ENCODE assay signal across 12 cellular contexts in the genomic region with DNA sequence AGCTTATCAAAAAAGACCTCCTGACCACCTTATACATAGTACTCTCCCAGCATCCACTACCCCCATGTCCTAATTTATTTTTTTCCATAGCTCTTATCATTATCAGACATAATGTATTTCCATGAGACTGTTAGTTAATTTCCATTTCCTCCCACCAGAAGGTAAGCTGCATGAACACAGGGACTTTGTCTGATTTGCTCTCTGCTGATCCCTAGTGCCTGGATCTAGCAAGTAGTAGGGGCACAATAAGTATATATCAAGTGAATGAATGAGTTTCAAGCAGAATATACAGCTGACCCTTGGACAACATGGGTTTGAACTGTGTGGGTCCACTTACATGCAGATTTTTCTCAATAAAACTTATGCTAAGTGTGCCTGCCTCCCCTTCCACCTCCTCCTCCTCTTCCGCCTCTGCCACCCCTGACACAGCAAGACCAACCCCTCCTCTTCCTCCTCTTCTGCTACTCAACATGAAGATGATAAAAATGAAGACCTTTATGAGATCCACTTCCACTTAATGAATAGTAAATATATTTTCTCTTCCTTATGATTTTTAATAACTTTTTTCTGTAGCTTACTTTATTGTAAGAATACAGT. TPM values are rescaled to one million over a fixed set of nuclear protein-coding genes. Genes with fewer than 3 reads are reported as not detected.
DNase-seq lines count a peak whose midpoint lies in the region; ATAC-seq and TF ChIP-seq lines count a peak whose summit lies in the region.
"Had no signal": no experiment of that assay in that cellular context is flagged by ENCODE, and none has a peak within 500 bp of the region (broad histone marks: within the 10 kb centered on the region; RNA-seq: fewer than 3 reads in every experiment).

No MANE protein-coding gene starts in this region.

- H3K9me3 ChIP-seq in ascending aorta (no peaks in the 10 kb centered on the region), heart right ventricle (no peaks in the 10 kb centered on the region), psoas muscle (no peaks in the 10 kb centered on the region)

- no peaks in the 10 kb centered on the region for H3K4me1 ChIP-seq in ascending aorta
- H3K4me1 ChIP-seq in heart right ventricle: no peaks in the 10 kb centered on the region
- no peaks in the 10 kb centered on the region for H3K4me1 ChIP-seq in psoas muscle

- H3K4me3 ChIP-seq in ascending aorta (no peak overlapping the region), heart right ventricle (no peak overlapping the region), psoas muscle (no peak overlapping the region)

- peak; percentile 14; the same call in 1 of the 2 replicates for TF ChIP-seq RAD21 in Ishikawa (IDR thresholded peaks at IDR 0.05; ENCODE audit: low read depth)

- H3K27ac ChIP-seq in ascending aorta (no peak overlapping the region), heart right ventricle (no peak overlapping the region), psoas muscle (no peak overlapping the region)

- H3K9me3 Mint-ChIP-seq in stimulated activated effector memory CD8-positive, alpha-beta T cell treated with anti-CD3 and anti-CD28 coated beads, Interleukin-12 subunit alpha, Interleukin-12 subunit beta, amount 100 ng/mL, for 72 hours: peaks cover 4% of the 10 kb centered on the region
- H3K9me3 Mint-ChIP-seq: type B pancreatic cell had no signal

- peak in 2 of 3 experiments; percentile 8 to 21 for TF ChIP-seq CTCF in ascending aorta (IDR thresholded peaks at IDR 0.05)
- peak in 7 of 9 donors; percentile 32 to 69 (median 48) for TF ChIP-seq CTCF in heart right ventricle (IDR thresholded peaks at IDR 0.05)
- TF ChIP-seq CTCF in psoas muscle (IDR thresholded peaks at IDR 0.05): no peak

- TF ChIP-seq EP300 in Ishikawa (IDR thresholded peaks at IDR 0.05; ENCODE audit: borderline replicate concordance): no peak

- DNase-seq in ascending aorta (ENCODE audit: low spot score in 2 of 2): no peak
- DNase-seq in heart right ventricle: no peak
- no peak for DNase-seq in stimulated activated effector memory CD8-positive, alpha-beta T cell treated with anti-CD3 and anti-CD28 coated beads, Interleukin-12 subunit alpha, Interleukin-12 subunit beta, amount 100 ng/mL, for 72 hours (ENCODE audit: low spot score in 2 of 2)
- no peak for DNase-seq in psoas muscle
- no peak for DNase-seq in NCI-H1436 (lab: John Stamatoyannopoulos, UW)
- no peak for DNase-seq in stimulated activated naive CD4-positive, alpha-beta T cell (lab: John Stamatoyannopoulos, UW)
- DNase-seq: DMS 273 treated with DMSO at 0.1 percent for 48 hours, kidney, NCI-H187 treated with DMSO at 0.1 percent for 48 hours had no signal

- H3K27ac Mint-ChIP-seq in stimulated activated effector memory CD8-positive, alpha-beta T cell treated with anti-CD3 and anti-CD28 coated beads, Interleukin-12 subunit alpha, Interleukin-12 subunit beta, amount 100 ng/mL, for 72 hours: no peak overlapping the region
- H3K27ac Mint-ChIP-seq: type B pancreatic cell had no signal

- H3K27me3 ChIP-seq in ascending aorta (no peaks in the 10 kb centered on the region), heart right ventricle (no peaks in the 10 kb centered on the region), psoas muscle (ENCODE audit: insufficient read depth in 3 of 3, low read length in 2 of 3) (peaks cover 0 to 2% (median 1%) of the 10 kb centered on the region in 3 donors)

- no peaks in the 10 kb centered on the region for H3K36me3 ChIP-seq in ascending aorta
- H3K36me3 ChIP-seq in heart right ventricle: no peaks in the 10 kb centered on the region
- no peaks in the 10 kb centered on the region for H3K36me3 ChIP-seq in psoas muscle (ENCODE audit: insufficient read depth in 1 of 2, low read depth in 1 of 2)

- peaks cover 5% of the 10 kb centered on the region for H3K4me1 Mint-ChIP-seq in stimulated activated effector memory CD8-positive, alpha-beta T cell treated with anti-CD3 and anti-CD28 coated beads, Interleukin-12 subunit alpha, Interleukin-12 subunit beta, amount 100 ng/mL, for 72 hours

- H3K36me3 Mint-ChIP-seq in stimulated activated effector memory CD8-positive, alpha-beta T cell treated with anti-CD3 and anti-CD28 coated beads, Interleukin-12 subunit alpha, Interleukin-12 subunit beta, amount 100 ng/mL, for 72 hours: no peaks in the 10 kb centered on the region
- H3K36me3 Mint-ChIP-seq: type B pancreatic cell had no signal

- ATAC-seq in heart right ventricle: peak; percentile 47 to 81 (median 72)
- ATAC-seq in stimulated activated effector memory CD8-positive, alpha-beta T cell treated with anti-CD3 and anti-CD28 coated beads, Interleukin-12 subunit alpha, Interleukin-12 subunit beta, amount 100 ng/mL, for 72 hours: peak; percentile 28
- no peak for ATAC-seq in psoas muscle

- WGBS in heart right ventricle, 2 donors: 88 to 100% methylated on average over 1 of the region's 1 CpG
- WGBS in psoas muscle, 3 donors: 77 to 91% (median 88%) methylated on average over 1 of the region's 1 CpG

- H3K4me3 Mint-ChIP-seq in stimulated activated effector memory CD8-positive, alpha-beta T cell treated with anti-CD3 and anti-CD28 coated beads, Interleukin-12 subunit alpha, Interleukin-12 subunit beta, amount 100 ng/mL, for 72 hours: no peak overlapping the region
- H3K4me3 Mint-ChIP-seq: type B pancreatic cell had no signal

- intact Hi-C loops in ascending aorta (cut with DNase I): no loop called here
- intact Hi-C loops in heart right ventricle (cut with DNase I): loop anchor here in 4 of 10 donors (5.0 to 10.0 kb wide), 4 partner anchors 182 to 449 kb away; no protein-coding TSS in a partner anchor
- intact Hi-C loops in psoas muscle (cut with DNase I): no loop called here

TF ChIP-seq in Ishikawa, 13 proteins besides CTCF, POLR2A, EP300 and RAD21:
- TF ChIP-seq ZBTB7A (IDR thresholded peaks at IDR 0.05; ENCODE audit: low read depth) (no peak), TEAD4 (IDR thresholded peaks at IDR 0.05) (no peak), TCF12 (IDR thresholded peaks at IDR 0.05; ENCODE audit: low read depth) (no peak)
TF ChIP-seq in Ishikawa: peak in this region for 0.

RNA-seq across cellular contexts. Expression of gene CTAGE1, which starts 53.8 kb away (rescaled TPM):
- total RNA-seq in ascending aorta: not detected
- under 1 TPM in 2 of 10 donors, not detected in 8; 0.07 to 0.10 TPM for total RNA-seq in heart right ventricle
- not detected for polyA plus RNA-seq in heart right ventricle
- not detected for total RNA-seq in psoas muscle
- not detected for polyA plus RNA-seq in psoas muscle
- total RNA-seq: kidney; T-helper 2 cell treated with Interferon-gamma antibody and Interleukin-4, amounts not matched to agents 100 ng/mL and 5 ng/mL, for 36 hours had no signal

Comparison
In these comparisons a context has a peak if more than half of its experiments do, and no peak if none do; other contexts are left out.
1. ATAC-seq: peak in heart right ventricle (8 of 8) and stimulated activated effector memory CD8-positive, alpha-beta T cell treated with anti-CD3 and anti-CD28 coated beads, Interleukin-12 subunit alpha, Interleukin-12 subunit beta, amount 100 ng/mL, for 72 hours (single experiment); none in psoas muscle (0 of 4).